In genomic region chr10:18418579-18419210, GRCh38 we compare ENCODE assay signal across 11 cellular contexts.
A peak's percentile ranks its signal among the peaks of the same experiment; 100 is the strongest.
DNase-seq lines count a peak whose midpoint lies in the region; ATAC-seq and TF ChIP-seq lines count a peak whose summit lies in the region.
"Had no signal": no experiment of that assay in that cellular context is flagged by ENCODE, and none has a peak within 500 bp of the region (broad histone marks: within the 10 kb centered on the region; RNA-seq: fewer than 3 reads in every experiment).

No MANE protein-coding gene starts in this region.

- peak overlapping the region; percentile 4 for H3K27ac ChIP-seq in layer of hippocampus (ENCODE audit: low read depth, low read length)

- no peak for TF ChIP-seq CTCF in omental fat pad (IDR thresholded peaks at IDR 0.05)

- H3K27me3 ChIP-seq in layer of hippocampus (ENCODE audit: control insufficient read depth, insufficient read depth, low read length), result no peaks in the 10 kb centered on the region

- DNase-seq in NOMO-1 (lab: John Stamatoyannopoulos, UW; ENCODE audit: unreplicated experiment in 2 of 2), result peak; percentile 85 to 92
- DNase-seq in NCI-H2227 (lab: John Stamatoyannopoulos, UW; ENCODE audit: unreplicated experiment), result no peak
- no peak for DNase-seq in activated T-cell treated with anti-CD3 and anti-CD28 coated beads, Interleukin-2, amount 50 U/mL, for 1 hour
- no peak for DNase-seq in omental fat pad (ENCODE audit: low spot score)
- DNase-seq: activated naive CD4-positive, alpha-beta T cell treated with anti-CD3 and anti-CD28 coated beads, Interleukin-2, amount 10 ng/mL, durations not matched to agents 7 days and 5 days; effector CD8-positive, alpha-beta T cell; NCI-H774 had no signal

- peak; percentile 77 for ATAC-seq in GM18511 (IDR thresholded peaks at IDR 0.05; ENCODE audit: unreplicated experiment)
- ATAC-seq in HG02623 (IDR thresholded peaks at IDR 0.05; ENCODE audit: unreplicated experiment), result peak; percentile 56
- ATAC-seq in HG03135 (IDR thresholded peaks at IDR 0.05; ENCODE audit: unreplicated experiment), result no peak
- ATAC-seq in omental fat pad (ENCODE audit: low FRiP score), result no peak

Comparison
In these comparisons a context has a peak if more than half of its experiments do, and no peak if none do; other contexts are left out.
1. ATAC-seq: peak in GM18511 (single experiment) and HG02623 (single experiment); none in HG03135 (single experiment) and omental fat pad (single experiment).
2. DNase-seq: peak in NOMO-1 (2 of 2); none in NCI-H2227 (single experiment), activated T-cell treated with anti-CD3 and anti-CD28 coated beads, Interleukin-2, amount 50 U/mL, for 1 hour (single experiment) and omental fat pad (single experiment).